Comparison of ENCODE assay signal across 8 cellular contexts in the genomic region with DNA sequence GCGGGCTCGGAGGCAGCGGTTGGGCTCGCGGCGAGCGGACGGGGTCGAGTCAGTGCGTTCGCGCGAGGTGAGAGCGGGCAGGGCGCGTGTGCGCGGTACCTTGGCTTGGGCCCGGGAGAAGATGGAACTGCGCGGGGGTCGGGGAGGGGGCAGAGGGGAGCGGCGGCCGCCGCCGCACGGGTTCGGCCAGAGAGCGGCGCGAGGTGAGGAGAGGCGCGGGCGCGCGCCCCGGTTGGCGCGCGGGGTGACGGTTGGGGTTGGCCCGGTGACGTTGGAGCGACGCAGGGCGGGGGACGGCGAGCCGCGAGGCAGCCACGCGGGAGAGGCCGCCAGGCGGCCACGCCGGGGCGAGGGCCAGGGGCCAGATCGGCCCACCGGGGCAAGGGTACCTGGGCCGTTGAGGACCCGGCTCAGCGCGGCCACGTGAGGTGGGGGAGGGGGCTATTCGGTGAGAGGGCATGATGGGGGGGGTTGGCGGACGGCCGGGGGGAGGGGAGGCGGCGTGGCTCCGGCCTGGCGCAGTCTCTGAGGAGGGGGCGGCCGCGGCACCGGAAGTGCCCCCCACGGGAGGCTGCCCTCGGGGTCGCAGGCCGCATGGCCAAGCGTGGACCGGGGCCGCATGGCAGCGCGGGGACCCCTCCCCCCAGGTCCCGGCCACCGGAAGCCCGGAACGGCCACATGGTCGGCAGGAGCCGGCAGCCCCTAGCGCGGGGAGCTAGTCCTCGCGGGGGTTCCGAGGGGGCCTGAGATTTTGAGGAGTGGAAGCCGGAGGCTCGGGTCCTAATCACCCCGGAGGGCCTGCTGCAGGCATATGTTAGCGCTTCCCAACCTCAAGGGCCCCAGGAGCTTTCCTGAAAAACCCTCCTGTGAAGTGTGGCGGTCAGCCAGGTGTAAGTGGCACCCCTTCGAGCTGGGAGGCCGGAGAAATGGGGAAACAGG. TPM values are rescaled to one million over a fixed set of nuclear protein-coding genes. Genes with fewer than 3 reads are reported as not detected.
DNase-seq lines count a peak whose midpoint lies in the region; ATAC-seq, FAIRE-seq and TF ChIP-seq lines count a peak whose summit lies in the region.

No MANE protein-coding gene starts in this region.

- H3K36me3 ChIP-seq in mucosa of rectum (ENCODE audit: control insufficient read depth in 2 of 2, insufficient read depth in 2 of 2, low read length in 2 of 2) = peaks cover 31% of the 10 kb centered on the region in 2 donors
- peaks cover 34% of the 10 kb centered on the region for H3K36me3 ChIP-seq in thoracic aorta

- H3K9me3 ChIP-seq in mucosa of rectum (ENCODE audit: control insufficient read depth in 2 of 2, low read length in 2 of 2) (no peaks in the 10 kb centered on the region), thoracic aorta (no peaks in the 10 kb centered on the region)

- peaks cover 20 to 22% of the 10 kb centered on the region in 2 donors for H3K4me1 ChIP-seq in mucosa of rectum (ENCODE audit: control insufficient read depth in 2 of 2, insufficient read depth in 2 of 2, low read length in 2 of 2)
- H3K4me1 ChIP-seq in thoracic aorta (ENCODE audit: control insufficient read depth in 1 of 2, low read depth in 2 of 2) = peaks cover 12 to 37% of the 10 kb centered on the region in 2 donors

- H3K9ac ChIP-seq in mucosa of rectum (ENCODE audit: low read depth in 1 of 2, low read length in 2 of 2) = peak overlapping the region; percentile 93 to 94

- ATAC-seq in thoracic aorta (ENCODE audit: insufficient number of reproducible peaks, low FRiP score, low read depth) = no peak

- H3K27ac ChIP-seq in mucosa of rectum (ENCODE audit: low read depth in 2 of 2, low read length in 2 of 2) (peak overlapping the region; percentile 97 to 99), thoracic aorta (peak overlapping the region; percentile 97 to 98)

- peak; percentile 35; the same call in 1 of the 2 replicates for TF ChIP-seq POLR2A in GM12892 (IDR thresholded peaks at IDR 0.05; ENCODE audit: low read depth, low read length)

- FAIRE-seq in GM12892 (lab: Jason Lieb, UNC) = peak; percentile 48

- H3K4me3 ChIP-seq in epithelial cell of proximal tubule (ENCODE audit: low read depth, low read length) = peak overlapping the region; percentile 95
- H3K4me3 ChIP-seq in mucosa of rectum (ENCODE audit: low read length in 2 of 2) = peak overlapping the region; percentile 71 to 74
- H3K4me3 ChIP-seq in thoracic aorta = peak overlapping the region; percentile 78

- DNase-seq in GM12892 (ENCODE audit: insufficient read length) = no peak
- peak; percentile 33 for DNase-seq in LHCN-M2 (ENCODE audit: low read depth)
- DNase-seq in activated CD8-positive, alpha-beta memory T cell treated with anti-CD3 and anti-CD28 coated beads for 24 hours = peak; percentile 83
- DNase-seq in epithelial cell of proximal tubule (ENCODE audit: low read depth) = no peak
- DNase-seq in thoracic aorta (ENCODE audit: low spot score) = no peak
- no peak for DNase-seq in epidermal melanocyte (ENCODE audit: insufficient read length, low spot score)
- DNase-seq in NCI-H510A treated with DMSO at 0.1 percent for 48 hours (lab: John Stamatoyannopoulos, UW) = no peak

- TF ChIP-seq CTCF in epithelial cell of proximal tubule (conservative IDR thresholded peaks at IDR 0.05; ENCODE audit: low read depth, low read length) (no peak), thoracic aorta (IDR thresholded peaks at IDR 0.05) (peak; percentile 12)

- no peaks in the 10 kb centered on the region for H3K27me3 ChIP-seq in mucosa of rectum (ENCODE audit: control insufficient read depth in 2 of 2, insufficient read depth in 2 of 2, low read length in 2 of 2)
- no peaks in the 10 kb centered on the region for H3K27me3 ChIP-seq in thoracic aorta (replicated peaks; ENCODE audit: insufficient read depth)

RNA-seq across cellular contexts. Expression of a gene that starts 0.5 kb away (rescaled TPM):
- polyA plus RNA-seq in GM12892 (2012; ENCODE audit: missing spikeins) = 765 TPM
- 968 and 1,043 TPM in 2 replicates for total RNA-seq in LHCN-M2 (2014; rRNA removed)
- 1,070 TPM for polyA plus RNA-seq in LHCN-M2 (2012)
- total RNA-seq in epithelial cell of proximal tubule = 353 and 817 TPM in 2 replicates
- 100 to 1,000 TPM; 118 to 130 TPM for total RNA-seq in thoracic aorta

RNA-seq across cellular contexts. Expression of a gene that starts 7.2 kb away (rescaled TPM):
- polyA plus RNA-seq in GM12892 (2012; ENCODE audit: missing spikeins) = 32.7 TPM
- total RNA-seq in LHCN-M2 (2014; rRNA removed) (98.7 and 119 TPM in 2 replicates), epithelial cell of proximal tubule (91.5 and 104 TPM in 2 replicates), thoracic aorta (10 to 100 TPM; 66.5 to 100.0 TPM)
- 90.5 TPM for polyA plus RNA-seq in LHCN-M2 (2012)

RNA-seq across cellular contexts. Expression of a gene that starts 13.5 kb away (rescaled TPM):
- not detected for polyA plus RNA-seq in GM12892 (2012; ENCODE audit: missing spikeins)
- total RNA-seq in LHCN-M2 (2014; rRNA removed) (not detected in 2 replicates), epithelial cell of proximal tubule (0.14 and 0.35 TPM in 2 replicates), thoracic aorta (not detected)
- not detected for polyA plus RNA-seq in LHCN-M2 (2012)

RNA-seq across cellular contexts. Expression of a gene that starts 21.2 kb away (rescaled TPM):
- 15.9 TPM for polyA plus RNA-seq in GM12892 (2012; ENCODE audit: missing spikeins)
- total RNA-seq in LHCN-M2 (2014; rRNA removed) (15.1 and 15.7 TPM in 2 replicates), epithelial cell of proximal tubule (13.4 and 19.3 TPM in 2 replicates), thoracic aorta (10 to 100 TPM; 24.4 to 45.3 TPM)
- polyA plus RNA-seq in LHCN-M2 (2012) = 10.0 TPM

RNA-seq across cellular contexts. Expression of a gene that starts 26.4 kb away (rescaled TPM):
- not detected for polyA plus RNA-seq in GM12892 (2012; ENCODE audit: missing spikeins)
- total RNA-seq in LHCN-M2 (2014; rRNA removed) (0.11 TPM in 1 of 2 replicates, not detected in the other), epithelial cell of proximal tubule (0.23 and 0.36 TPM in 2 replicates), thoracic aorta (1 to 10 TPM; 1.2 to 7.7 TPM)
- not detected for polyA plus RNA-seq in LHCN-M2 (2012)

Comparison
In these comparisons a context has a peak if more than half of its experiments do, and no peak if none do; other contexts are left out.
1. DNase-seq: peak in LHCN-M2 (single experiment) and activated CD8-positive, alpha-beta memory T cell treated with anti-CD3 and anti-CD28 coated beads for 24 hours (single experiment); none in GM12892 (single experiment), epithelial cell of proximal tubule (single experiment), thoracic aorta (single experiment), epidermal melanocyte (single experiment) and NCI-H510A treated with DMSO at 0.1 percent for 48 hours (single experiment).
2. Peak in every context shown above with its lines, with median percentiles within 50 percentile points of each other: H3K4me3 ChIP-seq.